In the genomic region with DNA sequence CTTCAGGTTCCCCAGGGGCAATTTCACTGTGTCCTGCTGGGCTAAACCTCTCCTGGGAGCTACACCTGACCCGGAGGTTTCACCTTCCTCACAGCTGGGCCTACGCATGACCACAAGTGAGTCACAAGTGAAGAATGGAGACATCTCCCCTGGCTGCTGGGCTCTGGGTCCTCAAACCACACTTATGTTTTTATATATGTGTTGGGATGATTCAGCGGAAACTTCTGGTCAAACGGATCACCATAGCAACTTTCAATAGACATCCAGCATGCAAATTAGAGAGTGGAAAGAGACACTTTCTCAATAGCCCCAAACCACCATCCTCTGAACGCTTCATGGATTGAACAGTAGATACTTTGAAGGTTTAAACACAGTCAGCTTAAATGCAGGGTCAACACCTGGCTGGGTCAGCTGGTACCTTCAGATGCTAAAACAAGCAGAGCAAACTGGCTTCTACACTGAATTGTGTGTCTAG, we compare ENCODE assay signal across 8 cellular contexts. TPM values are rescaled to one million over a fixed set of nuclear protein-coding genes. Genes with fewer than 3 reads are reported as not detected.
A peak's percentile ranks its signal among the peaks of the same experiment; 100 is the strongest.
DNase-seq lines count a peak whose midpoint lies in the region; ATAC-seq, FAIRE-seq and TF ChIP-seq lines count a peak whose summit lies in the region.

No MANE protein-coding gene starts in this region.

- no peaks in the 10 kb centered on the region for H3K79me2 ChIP-seq in keratinocyte (ENCODE audit: control insufficient read depth, insufficient read depth, low read length)

- dilution Hi-C loops in keratinocyte (cut with MboI; ENCODE audit: extremely low pct_ligation_motif_present, low sequenced_read_pairs), result no loop called here

- H3K4me1 Mint-ChIP-seq in WTC11, result no peaks in the 10 kb centered on the region

- H3K9me3 ChIP-seq in keratinocyte (ENCODE audit: control insufficient read depth, low read depth, low read length) (no peaks in the 10 kb centered on the region), lower lobe of right lung (no peaks in the 10 kb centered on the region)

- H3K4me3 ChIP-seq in keratinocyte (ENCODE audit: control insufficient read depth in 2 of 3, extremely low read depth in 1 of 3, insufficient read depth in 2 of 3, low read depth in 1 of 3, low read length in 3 of 3), result no peak overlapping the region
- H3K4me3 ChIP-seq in lower lobe of right lung, result no peak overlapping the region

- H3K27me3 ChIP-seq in keratinocyte (ENCODE audit: control insufficient read depth, extremely low read depth, insufficient read depth, low read length) (no peaks in the 10 kb centered on the region), lower lobe of right lung (ENCODE audit: low read depth) (no peaks in the 10 kb centered on the region)

- H3K9me1 ChIP-seq in keratinocyte (ENCODE audit: control insufficient read depth, extremely low read depth, insufficient read depth, low read length), result no peaks in the 10 kb centered on the region

- H3K36me3 ChIP-seq in keratinocyte (ENCODE audit: control insufficient read depth in 2 of 2, extremely low read depth in 1 of 2, insufficient read depth in 2 of 2, low read length in 2 of 2) (no peaks in the 10 kb centered on the region), lower lobe of right lung (no peaks in the 10 kb centered on the region)

- no peaks in the 10 kb centered on the region for H3K36me3 Mint-ChIP-seq in WTC11

- peaks cover 20% of the 10 kb centered on the region for H3K4me1 ChIP-seq in keratinocyte (ENCODE audit: control insufficient read depth, extremely low read depth, insufficient read depth, low read length)
- no peaks in the 10 kb centered on the region for H3K4me1 ChIP-seq in lower lobe of right lung

- POLR2A ChIA-PET in WTC11 (lab: Charles Lee), result no interaction called here

- FAIRE-seq in keratinocyte (lab: Jason Lieb, UNC), result peak; percentile 92

- peak; percentile 83 for DNase-seq in activated CD4-positive, alpha-beta T cell treated with anti-CD3 and anti-CD28 coated beads for 48 hours
- DNase-seq in keratinocyte (ENCODE audit: low read depth, low spot score), result no peak
- DNase-seq in HT-29 (ENCODE audit: low spot score), result no peak
- DNase-seq in substantia nigra (lab: John Stamatoyannopoulos, UW), result no peak
- no peak for DNase-seq in WTC11 (ENCODE audit: low spot score)
- no peak for DNase-seq in lower lobe of right lung

- TF ChIP-seq CTCF in keratinocyte (optimal IDR thresholded peaks at IDR 0.05 in 1 of 3, IDR thresholded peaks at IDR 0.05 in 1 of 3, conservative IDR thresholded peaks at IDR 0.05 in 1 of 3; ENCODE audit: extremely low read depth in 1 of 3, insufficient read depth in 2 of 3, low read length in 3 of 3) (no peak), WTC11 (IDR thresholded peaks at IDR 0.05) (no peak), lower lobe of right lung (IDR thresholded peaks at IDR 0.05) (no peak)

- CTCF ChIA-PET in WTC11 (lab: Charles Lee), result no interaction called here

- no peak overlapping the region for H3K27ac Mint-ChIP-seq in WTC11

- H3K4me2 ChIP-seq in keratinocyte (ENCODE audit: control insufficient read depth, extremely low read depth, insufficient read depth, low read depth, low read length), result no peak overlapping the region

- H2AFZ ChIP-seq in keratinocyte (ENCODE audit: control insufficient read depth, low read length), result no peak overlapping the region

- peaks cover 2% of the 10 kb centered on the region; the same call in 1 of the 2 replicates for H3K27me3 Mint-ChIP-seq in WTC11 (ENCODE audit: low read depth)

- H4K20me1 ChIP-seq in keratinocyte (ENCODE audit: control insufficient read depth, extremely low read depth, insufficient read depth, low read length), result no peaks in the 10 kb centered on the region

- intact Hi-C loops in lower lobe of right lung (cut with DNase I), result no loop called here

- peaks cover 15% of the 10 kb centered on the region for H3K9me3 Mint-ChIP-seq in WTC11

- no peak overlapping the region for H3K4me3 Mint-ChIP-seq in WTC11

- ATAC-seq in GM18909 (IDR thresholded peaks at IDR 0.05; ENCODE audit: poor library complexity, unreplicated experiment) (peak; percentile 94), HG03045 (IDR thresholded peaks at IDR 0.05; ENCODE audit: unreplicated experiment) (peak; percentile 75), WTC11 (no peak), lower lobe of right lung (no peak)

- no peak overlapping the region for H3K27ac ChIP-seq in keratinocyte (ENCODE audit: control insufficient read depth, insufficient read depth, low read length)
- no peak overlapping the region for H3K27ac ChIP-seq in substantia nigra (ENCODE audit: low read depth, low read length, poor library complexity, severe bottlenecking)
- H3K27ac ChIP-seq in lower lobe of right lung, result no peak overlapping the region

- no peak overlapping the region for H3K9ac ChIP-seq in keratinocyte (ENCODE audit: control insufficient read depth, extremely low read depth, insufficient read depth, low read length)

TF ChIP-seq in WTC11, 78 proteins besides CTCF, POLR2A, EP300 and RAD21 (continues in another document):
- TF ChIP-seq TEAD1 (CRISPR knock-in tag; IDR thresholded peaks at IDR 0.05) (no peak), ATF1 (CRISPR knock-in tag; IDR thresholded peaks at IDR 0.05) (no peak), GABPB1 (CRISPR knock-in tag; IDR thresholded peaks at IDR 0.05) (no peak), JAZF1 (CRISPR knock-in tag; IDR thresholded peaks at IDR 0.05) (no peak), ZNF416 (CRISPR knock-in tag; IDR thresholded peaks at IDR 0.05) (no peak), EMX1 (CRISPR knock-in tag; IDR thresholded peaks at IDR 0.05) (no peak), ELF4 (CRISPR knock-in tag; IDR thresholded peaks at IDR 0.05; ENCODE audit: low read depth) (no peak)
- TF ChIP-seq, protein P1, sequence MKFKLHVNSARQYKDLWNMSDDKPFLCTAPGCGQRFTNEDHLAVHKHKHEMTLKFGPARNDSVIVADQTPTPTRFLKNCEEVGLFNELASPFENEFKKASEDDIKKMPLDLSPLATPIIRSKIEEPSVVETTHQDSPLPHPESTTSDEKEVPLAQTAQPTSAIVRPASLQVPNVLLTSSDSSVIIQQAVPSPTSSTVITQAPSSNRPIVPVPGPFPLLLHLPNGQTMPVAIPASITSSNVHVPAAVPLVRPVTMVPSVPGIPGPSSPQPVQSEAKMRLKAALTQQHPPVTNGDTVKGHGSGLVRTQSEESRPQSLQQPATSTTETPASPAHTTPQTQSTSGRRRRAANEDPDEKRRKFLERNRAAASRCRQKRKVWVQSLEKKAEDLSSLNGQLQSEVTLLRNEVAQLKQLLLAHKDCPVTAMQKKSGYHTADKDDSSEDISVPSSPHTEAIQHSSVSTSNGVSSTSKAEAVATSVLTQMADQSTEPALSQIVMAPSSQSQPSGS (CRISPR knock-in tag; IDR thresholded peaks at IDR 0.05; ENCODE audit: borderline replicate concordance, low read depth), result no peak
- TF ChIP-seq, protein P2, sequence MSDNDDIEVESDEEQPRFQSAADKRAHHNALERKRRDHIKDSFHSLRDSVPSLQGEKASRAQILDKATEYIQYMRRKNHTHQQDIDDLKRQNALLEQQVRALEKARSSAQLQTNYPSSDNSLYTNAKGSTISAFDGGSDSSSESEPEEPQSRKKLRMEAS (CRISPR knock-in tag; IDR thresholded peaks at IDR 0.05), result no peak
- TF ChIP-seq, protein P3, sequence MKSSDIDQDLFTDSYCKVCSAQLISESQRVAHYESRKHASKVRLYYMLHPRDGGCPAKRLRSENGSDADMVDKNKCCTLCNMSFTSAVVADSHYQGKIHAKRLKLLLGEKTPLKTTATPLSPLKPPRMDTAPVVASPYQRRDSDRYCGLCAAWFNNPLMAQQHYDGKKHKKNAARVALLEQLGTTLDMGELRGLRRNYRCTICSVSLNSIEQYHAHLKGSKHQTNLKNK (CRISPR knock-in tag; IDR thresholded peaks at IDR 0.05), result no peak
- TF ChIP-seq, protein P4, sequence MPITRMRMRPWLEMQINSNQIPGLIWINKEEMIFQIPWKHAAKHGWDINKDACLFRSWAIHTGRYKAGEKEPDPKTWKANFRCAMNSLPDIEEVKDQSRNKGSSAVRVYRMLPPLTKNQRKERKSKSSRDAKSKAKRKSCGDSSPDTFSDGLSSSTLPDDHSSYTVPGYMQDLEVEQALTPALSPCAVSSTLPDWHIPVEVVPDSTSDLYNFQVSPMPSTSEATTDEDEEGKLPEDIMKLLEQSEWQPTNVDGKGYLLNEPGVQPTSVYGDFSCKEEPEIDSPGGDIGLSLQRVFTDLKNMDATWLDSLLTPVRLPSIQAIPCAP (CRISPR knock-in tag; IDR thresholded peaks at IDR 0.05), result no peak
- TF ChIP-seq, protein P5, sequence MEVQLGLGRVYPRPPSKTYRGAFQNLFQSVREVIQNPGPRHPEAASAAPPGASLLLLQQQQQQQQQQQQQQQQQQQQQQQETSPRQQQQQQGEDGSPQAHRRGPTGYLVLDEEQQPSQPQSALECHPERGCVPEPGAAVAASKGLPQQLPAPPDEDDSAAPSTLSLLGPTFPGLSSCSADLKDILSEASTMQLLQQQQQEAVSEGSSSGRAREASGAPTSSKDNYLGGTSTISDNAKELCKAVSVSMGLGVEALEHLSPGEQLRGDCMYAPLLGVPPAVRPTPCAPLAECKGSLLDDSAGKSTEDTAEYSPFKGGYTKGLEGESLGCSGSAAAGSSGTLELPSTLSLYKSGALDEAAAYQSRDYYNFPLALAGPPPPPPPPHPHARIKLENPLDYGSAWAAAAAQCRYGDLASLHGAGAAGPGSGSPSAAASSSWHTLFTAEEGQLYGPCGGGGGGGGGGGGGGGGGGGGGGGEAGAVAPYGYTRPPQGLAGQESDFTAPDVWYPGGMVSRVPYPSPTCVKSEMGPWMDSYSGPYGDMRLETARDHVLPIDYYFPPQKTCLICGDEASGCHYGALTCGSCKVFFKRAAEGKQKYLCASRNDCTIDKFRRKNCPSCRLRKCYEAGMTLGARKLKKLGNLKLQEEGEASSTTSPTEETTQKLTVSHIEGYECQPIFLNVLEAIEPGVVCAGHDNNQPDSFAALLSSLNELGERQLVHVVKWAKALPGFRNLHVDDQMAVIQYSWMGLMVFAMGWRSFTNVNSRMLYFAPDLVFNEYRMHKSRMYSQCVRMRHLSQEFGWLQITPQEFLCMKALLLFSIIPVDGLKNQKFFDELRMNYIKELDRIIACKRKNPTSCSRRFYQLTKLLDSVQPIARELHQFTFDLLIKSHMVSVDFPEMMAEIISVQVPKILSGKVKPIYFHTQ (CRISPR knock-in tag; IDR thresholded peaks at IDR 0.05), result no peak

RNA-seq across cellular contexts. Expression of a gene that starts 28.0 kb away (rescaled TPM):
- 5.7 to 12.3 TPM (median 8.2 TPM) in 3 replicates for polyA plus RNA-seq in keratinocyte
- 8.3 TPM for polyA plus RNA-seq in keratinocyte (2011; ENCODE audit: low read depth)
- 4.4 and 5.1 TPM in 2 replicates for polyA plus RNA-seq in keratinocyte (2011; cell fraction: cytosol; rRNA removed)
- 9.2 and 10.6 TPM in 2 replicates for polyA plus RNA-seq in keratinocyte (2011; cell fraction: nucleus; rRNA removed)
- polyA plus RNA-seq in keratinocyte (2012; ENCODE audit: low replicate concordance), result 9.6 and 15.6 TPM in 2 replicates
- polyA minus RNA-seq in keratinocyte, result 2.7 to 5.0 TPM (median 3.3 TPM) in 3 replicates
- 17.8 TPM for polyA minus RNA-seq in keratinocyte (2011; cell fraction: cytosol; rRNA and poly(A)+ RNA removed)
- 10.4 and 11.7 TPM in 2 replicates for polyA minus RNA-seq in keratinocyte (2011; cell fraction: nucleus; rRNA and poly(A)+ RNA removed)
- not detected in 2 replicates for total RNA-seq in HT-29 (2014; rRNA removed; shearing (Covaris generic))
- total RNA-seq in WTC11 (2021) (3.7 to 6.6 TPM (median 4.6 TPM) in 3 replicates), lower lobe of right lung (60.0 TPM)

Comparison
In these comparisons a context has a peak if more than half of its experiments do, and no peak if none do; other contexts are left out.
1. ATAC-seq: peak in GM18909 (single experiment) and HG03045 (single experiment); none in WTC11 (single experiment) and lower lobe of right lung (0 of 2).